10 cellular contexts compared by ENCODE assay signal in the genomic region with DNA sequence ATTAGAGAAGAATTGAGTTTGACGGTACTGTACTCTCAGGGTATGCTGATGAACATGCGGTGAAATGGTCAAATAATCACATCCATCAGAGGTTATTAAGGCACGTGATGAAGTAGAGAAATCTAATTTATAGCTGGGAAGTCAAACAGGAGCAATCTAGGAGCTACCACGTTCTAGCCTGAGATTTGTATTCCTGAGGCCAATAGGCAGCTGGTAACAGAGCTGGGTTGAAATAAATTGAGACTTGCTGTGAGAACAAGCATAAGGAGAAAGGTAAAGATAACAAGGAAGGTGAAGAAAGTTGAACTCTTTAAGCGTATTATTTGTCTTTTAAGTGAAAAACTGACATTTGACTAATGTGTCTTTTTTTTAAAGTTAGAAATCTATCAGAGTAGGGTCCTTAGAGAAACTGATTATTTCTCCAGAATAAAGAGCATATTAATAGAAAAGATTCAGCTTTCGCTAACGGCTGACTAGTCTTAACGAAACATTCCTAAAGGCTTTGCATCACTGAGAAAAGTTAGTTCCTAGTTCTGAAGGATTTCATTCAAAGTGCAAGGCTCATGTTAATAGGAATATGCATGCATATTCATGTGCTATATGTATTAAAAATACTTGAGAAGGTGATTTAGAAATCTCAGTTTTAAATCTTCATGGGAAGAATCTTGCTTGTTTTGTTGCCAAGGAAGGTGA. TPM values are rescaled to one million over a fixed set of nuclear protein-coding genes. Genes with fewer than 3 reads are reported as not detected.
DNase-seq lines count a peak whose midpoint lies in the region; ATAC-seq and TF ChIP-seq lines count a peak whose summit lies in the region.
"Had no signal": no experiment of that assay in that cellular context is flagged by ENCODE, and none has a peak within 500 bp of the region (broad histone marks: within the 10 kb centered on the region; RNA-seq: fewer than 3 reads in every experiment).

No MANE protein-coding gene starts in this region.

- H3K9me3 Mint-ChIP-seq in activated T-cell treated with anti-CD3 and anti-CD28 coated beads, Interleukin-2, amount 50 U/mL, for 72 hours: no peaks in the 10 kb centered on the region

- ATAC-seq in activated T-cell treated with anti-CD3 and anti-CD28 coated beads, Interleukin-2, amount 50 U/mL, for 72 hours (replicated peaks in 1 of 2): no peak
- no peak for ATAC-seq in HG02938 (IDR thresholded peaks at IDR 0.05; ENCODE audit: unreplicated experiment)

- H3K4me1 ChIP-seq in muscle layer of colon (ENCODE audit: insufficient read depth, low read length) (peaks cover 39% of the 10 kb centered on the region), urinary bladder (ENCODE audit: insufficient read depth) (peaks cover 2% of the 10 kb centered on the region)

- H3K36me3 Mint-ChIP-seq in activated T-cell treated with anti-CD3 and anti-CD28 coated beads, Interleukin-2, amount 50 U/mL, for 72 hours (ENCODE audit: insufficient read depth in 2 of 2): no peaks in the 10 kb centered on the region

- TF ChIP-seq CTCF in choroid plexus epithelial cell (conservative IDR thresholded peaks at IDR 0.05; ENCODE audit: low read depth, low read length): no peak

- H3K4me3 ChIP-seq in choroid plexus epithelial cell (ENCODE audit: low read depth, low read length): no peak overlapping the region
- H3K4me3 ChIP-seq in muscle layer of colon (ENCODE audit: low read depth in 1 of 2, low read length in 2 of 2): no peak overlapping the region
- no peak overlapping the region for H3K4me3 ChIP-seq in urinary bladder (ENCODE audit: low read depth, low read length)
- H3K4me3 ChIP-seq: mucosa of descending colon had no signal

- H3K27ac ChIP-seq in muscle layer of colon (ENCODE audit: low read depth, low read length): peak overlapping the region; percentile 91
- H3K27ac ChIP-seq in urinary bladder (ENCODE audit: low read depth): peak overlapping the region; percentile 74

- 50% methylated on average over 8 of the region's 8 CpGs for WGBS in urinary bladder

- H3K27me3 Mint-ChIP-seq in activated T-cell treated with anti-CD3 and anti-CD28 coated beads, Interleukin-2, amount 50 U/mL, for 72 hours (ENCODE audit: low read depth): peaks cover 6% of the 10 kb centered on the region

- H3K4me3 Mint-ChIP-seq in activated T-cell treated with anti-CD3 and anti-CD28 coated beads, Interleukin-2, amount 50 U/mL, for 72 hours: peak overlapping the region; percentile 5 to 62

- no peaks in the 10 kb centered on the region for H3K9me3 ChIP-seq in muscle layer of colon (ENCODE audit: low read length)
- H3K9me3 ChIP-seq: mucosa of descending colon had no signal

- H3K36me3 ChIP-seq in muscle layer of colon (ENCODE audit: insufficient read depth, low read length) (no peaks in the 10 kb centered on the region), urinary bladder (ENCODE audit: insufficient read depth) (no peaks in the 10 kb centered on the region)

- peak overlapping the region; percentile 51 for H3K9ac ChIP-seq in muscle layer of colon (ENCODE audit: low read length)

- peaks cover 49% of the 10 kb centered on the region for H3K4me1 Mint-ChIP-seq in activated T-cell treated with anti-CD3 and anti-CD28 coated beads, Interleukin-2, amount 50 U/mL, for 72 hours (ENCODE audit: low read depth)

- H3K27ac Mint-ChIP-seq in activated T-cell treated with anti-CD3 and anti-CD28 coated beads, Interleukin-2, amount 50 U/mL, for 72 hours: peak overlapping the region; percentile 48

- DNase-seq in activated T-cell treated with anti-CD3 and anti-CD28 coated beads, Interleukin-2, amount 50 U/mL, for 72 hours: no peak
- no peak for DNase-seq in activated T-cell treated with anti-CD3 and anti-CD28 coated beads for 4 hours
- peak; percentile 23 for DNase-seq in choroid plexus epithelial cell (ENCODE audit: low read depth)
- DNase-seq in stimulated activated CD4-positive, alpha-beta T cell treated with anti-CD3 and anti-CD28 coated beads, Interleukin-15, amount 100 ng/mL, for 24 hours: no peak
- DNase-seq in NCI-H2107 treated with DMSO at 0.1 percent for 48 hours (lab: John Stamatoyannopoulos, UW; ENCODE audit: unreplicated experiment): no peak
- DNase-seq: effector CD4-positive, alpha-beta T cell had no signal

- H3K27me3 ChIP-seq in muscle layer of colon (ENCODE audit: control insufficient read depth in 1 of 2, insufficient read depth in 2 of 2, low read length in 2 of 2): no peaks in the 10 kb centered on the region

RNA-seq across cellular contexts. Expression of a gene that starts 5.2 kb away (rescaled TPM):
- 10 to 100 TPM; 41.6 to 45.5 TPM for total RNA-seq in activated T-cell treated with anti-CD3 and anti-CD28 coated beads, Interleukin-2, amount 50 U/mL, for 72 hours
- 95.5 TPM for total RNA-seq in urinary bladder
- polyA plus RNA-seq in urinary bladder: 25.1 TPM
